8 cellular contexts compared by ENCODE assay signal in genomic region chr19:16628183-16628983, GRCh38. TPM values are rescaled to one million over a fixed set of nuclear protein-coding genes. Genes with fewer than 3 reads are reported as not detected.
DNase-seq lines count a peak whose midpoint lies in the region; ATAC-seq and TF ChIP-seq lines count a peak whose summit lies in the region.

Gene MED26, minus strand, starts transcription at chr19:16628204. Its CDS starts 261 bp downstream, at chr19:16627943.

- H3K36me3 ChIP-seq in mucosa of stomach (ENCODE audit: control insufficient read depth, insufficient read depth, low read length) = no peaks in the 10 kb centered on the region

- ATAC-seq in GM21529 (IDR thresholded peaks at IDR 0.05; ENCODE audit: unreplicated experiment) = peak; percentile 72

- no peaks in the 10 kb centered on the region for H3K27me3 Mint-ChIP-seq in IgD-negative memory B cell

- H3K27ac Mint-ChIP-seq in IgD-negative memory B cell = peak within 1 kb of the TSS; percentile 95 to 99 (median 98)

- peak within 1 kb of the TSS; percentile 98 to 100 (median 99) for H3K4me3 Mint-ChIP-seq in IgD-negative memory B cell

- peak; percentile 88 for DNase-seq in DMS153 (lab: John Stamatoyannopoulos, UW)
- DNase-seq in OCI-M1 (lab: John Stamatoyannopoulos, UW) = peak; percentile 98
- DNase-seq in activated T-cell treated with anti-CD3 and anti-CD28 coated beads for 48 hours (ENCODE audit: low read depth) = peak; percentile 96
- peak; percentile 95 to 98 for DNase-seq in erythroblast (lab: John Stamatoyannopoulos, UW)
- DNase-seq in stimulated activated CD8-positive, alpha-beta memory T cell treated with anti-CD3 and anti-CD28 coated beads, Interleukin-4, amount 100 ng/mL, for 48 hours = peak; percentile 97

- no peaks in the 10 kb centered on the region for H3K9me3 Mint-ChIP-seq in IgD-negative memory B cell

- H3K9me3 ChIP-seq in mucosa of stomach (ENCODE audit: control insufficient read depth, low read length) = no peaks in the 10 kb centered on the region

- peak within 1 kb of the TSS; percentile 90 for H3K9ac ChIP-seq in mucosa of stomach (ENCODE audit: low read length)

- H3K4me1 Mint-ChIP-seq in IgD-negative memory B cell = peaks cover 31 to 38% (median 37%) of the 10 kb centered on the region in 3 donors

- H3K4me3 ChIP-seq in mucosa of stomach (ENCODE audit: low read length) = peak within 1 kb of the TSS; percentile 73

- H3K27me3 ChIP-seq in mucosa of stomach (ENCODE audit: control insufficient read depth, insufficient read depth, low read length) = no peaks in the 10 kb centered on the region

- peaks cover 4% of the 10 kb centered on the region for H3K36me3 Mint-ChIP-seq in IgD-negative memory B cell

- H3K4me1 ChIP-seq in mucosa of stomach (ENCODE audit: control insufficient read depth, insufficient read depth, low read length) = peaks cover 13% of the 10 kb centered on the region

- TF ChIP-seq POLR2A in erythroblast (IDR thresholded peaks at IDR 0.05; ENCODE audit: low read length) = peak; percentile 82

RNA-seq across cellular contexts. Expression of gene MED26, which starts in this region (rescaled TPM):
- polyA plus RNA-seq in IgD-negative memory B cell = 5.3 TPM

Comparison
In these comparisons a context has a peak if more than half of its experiments do, and no peak if none do; other contexts are left out.
1. Peak in every context shown above with its lines: DNase-seq, ATAC-seq and H3K4me3 ChIP-seq.